Comparison of ENCODE assay signal across 1 cellular context in genomic region chr16:28092721-28093382, GRCh38.
TF ChIP-seq lines count a peak whose summit lies in the region.

No MANE protein-coding gene starts in this region.

TF ChIP-seq in H1, 55 proteins besides CTCF, POLR2A, EP300 and RAD21 (continued from another document):
- TF ChIP-seq CHD2 (IDR thresholded peaks at IDR 0.05; ENCODE audit: low read length) (no peak), KDM1A (IDR thresholded peaks at IDR 0.05; ENCODE audit: borderline replicate concordance, low read length) (no peak), RFX5 (IDR thresholded peaks at IDR 0.05; ENCODE audit: borderline replicate concordance, low read depth, low read length) (no peak)
TF ChIP-seq in H1: peak in this region for 0.
